Comparison of ENCODE assay signal across 11 cellular contexts in the genomic region with DNA sequence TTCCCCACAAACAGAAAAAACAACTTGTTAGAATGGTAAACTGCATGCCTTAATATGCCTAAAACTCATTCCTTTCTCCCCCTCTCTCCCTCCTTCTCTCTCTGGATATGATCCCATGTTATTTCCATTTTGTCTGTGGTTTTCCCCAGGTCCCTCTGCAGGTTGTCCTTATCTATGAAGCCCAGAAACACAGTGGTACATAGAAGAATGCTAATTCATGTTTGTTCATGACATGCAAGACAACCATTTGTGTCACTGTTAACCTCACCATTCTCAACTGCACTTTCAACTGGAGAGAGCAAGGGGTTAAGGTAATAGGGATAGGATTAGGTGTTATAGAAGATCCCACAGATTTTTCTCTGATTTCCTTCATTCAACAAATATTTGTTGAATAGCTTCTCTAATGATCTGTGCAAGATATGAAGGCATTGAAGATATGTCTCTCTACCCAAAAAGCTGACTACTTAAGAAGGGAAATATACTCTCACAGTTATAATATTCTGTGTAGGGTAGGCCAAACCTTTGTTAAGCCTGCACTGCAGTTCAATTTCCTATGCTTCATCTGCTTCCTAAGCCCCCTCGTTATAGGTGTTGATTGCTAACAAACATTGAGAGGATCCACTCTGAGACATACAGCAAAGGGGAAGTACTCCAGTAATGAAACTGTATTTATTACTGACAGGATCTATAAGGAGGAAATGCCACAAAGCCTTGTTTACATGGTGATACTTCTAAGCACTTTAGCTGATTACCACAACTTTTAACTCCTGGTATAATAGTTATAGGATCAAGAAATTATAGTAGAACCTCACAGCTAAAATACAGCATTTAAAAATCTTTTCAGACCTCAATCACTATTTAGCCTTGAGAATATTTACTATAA.
A peak's percentile ranks its signal among the peaks of the same experiment; 100 is the strongest.
DNase-seq lines count a peak whose midpoint lies in the region; ATAC-seq and TF ChIP-seq lines count a peak whose summit lies in the region.
"Had no signal": no experiment of that assay in that cellular context is flagged by ENCODE, and none has a peak within 500 bp of the region (broad histone marks: within the 10 kb centered on the region; RNA-seq: fewer than 3 reads in every experiment).

No MANE protein-coding gene starts in this region.

- no peaks in the 10 kb centered on the region for H3K9me3 Mint-ChIP-seq in IgD-negative memory B cell
- H3K9me3 Mint-ChIP-seq: stimulated activated naive CD8-positive, alpha-beta T cell treated with anti-CD3 and anti-CD28 coated beads, Interleukin-15, Interleukin-2, amounts not matched to agents 100 ng/mL and 50 ng/mL, for 24 hours had no signal

- DNase-seq in germinal center (ENCODE audit: low spot score) (peak; percentile 20), HPDE6-E6E7 (ENCODE audit: extremely low spot score) (no peak), colonic mucosa (no peak), NCI-H1048 (lab: John Stamatoyannopoulos, UW) (no peak)
- no peak for DNase-seq in activated CD4-positive, alpha-beta T cell treated with anti-CD3 and anti-CD28 coated beads for 1 hour
- DNase-seq: NCI-H524, occipital lobe had no signal

- peak; percentile 77 for ATAC-seq in GM18870 (IDR thresholded peaks at IDR 0.05; ENCODE audit: unreplicated experiment)
- peak; percentile 87 for ATAC-seq in GM21825 (IDR thresholded peaks at IDR 0.05; ENCODE audit: unreplicated experiment)

- H3K27ac Mint-ChIP-seq in IgD-negative memory B cell = peak overlapping the region in 2 of 3 donors; percentile 46 to 83
- H3K27ac Mint-ChIP-seq: stimulated activated naive CD8-positive, alpha-beta T cell treated with anti-CD3 and anti-CD28 coated beads, Interleukin-15, Interleukin-2, amounts not matched to agents 100 ng/mL and 50 ng/mL, for 24 hours had no signal

- TF ChIP-seq CTCF in colonic mucosa (IDR thresholded peaks at IDR 0.05) = no peak

- no peaks in the 10 kb centered on the region for H3K4me1 ChIP-seq in colonic mucosa

- no peaks in the 10 kb centered on the region for H3K27me3 ChIP-seq in colonic mucosa

- no peak overlapping the region for H3K4me3 ChIP-seq in colonic mucosa

- peaks cover 40 to 50% (median 43%) of the 10 kb centered on the region in 3 donors for H3K4me1 Mint-ChIP-seq in IgD-negative memory B cell

- H3K27ac ChIP-seq in colonic mucosa = no peak overlapping the region

- intact Hi-C loops in colonic mucosa (cut with DNase I) = loop anchor here (5.0 kb wide), 2 partner anchors 107 to 278 kb away; no protein-coding TSS in a partner anchor

- H3K9ac ChIP-seq in colonic mucosa (ENCODE audit: low read depth in 2 of 2, low read length in 2 of 2) = no peak overlapping the region

- H3K27me3 Mint-ChIP-seq in IgD-negative memory B cell = no peaks in the 10 kb centered on the region
- H3K27me3 Mint-ChIP-seq: stimulated activated naive CD8-positive, alpha-beta T cell treated with anti-CD3 and anti-CD28 coated beads, Interleukin-15, Interleukin-2, amounts not matched to agents 100 ng/mL and 50 ng/mL, for 24 hours had no signal

- H3K36me3 ChIP-seq in colonic mucosa = no peaks in the 10 kb centered on the region

- H3K36me3 Mint-ChIP-seq in IgD-negative memory B cell = peaks cover 4% of the 10 kb centered on the region

- H3K4me3 Mint-ChIP-seq in IgD-negative memory B cell = peak overlapping the region in 1 of 4 donors; percentile 55
- H3K4me3 Mint-ChIP-seq: stimulated activated naive CD8-positive, alpha-beta T cell treated with anti-CD3 and anti-CD28 coated beads, Interleukin-15, Interleukin-2, amounts not matched to agents 100 ng/mL and 50 ng/mL, for 24 hours had no signal

- no peaks in the 10 kb centered on the region for H3K9me3 ChIP-seq in colonic mucosa
